ENCODE assay signal across 23 cellular contexts in the genomic region with DNA sequence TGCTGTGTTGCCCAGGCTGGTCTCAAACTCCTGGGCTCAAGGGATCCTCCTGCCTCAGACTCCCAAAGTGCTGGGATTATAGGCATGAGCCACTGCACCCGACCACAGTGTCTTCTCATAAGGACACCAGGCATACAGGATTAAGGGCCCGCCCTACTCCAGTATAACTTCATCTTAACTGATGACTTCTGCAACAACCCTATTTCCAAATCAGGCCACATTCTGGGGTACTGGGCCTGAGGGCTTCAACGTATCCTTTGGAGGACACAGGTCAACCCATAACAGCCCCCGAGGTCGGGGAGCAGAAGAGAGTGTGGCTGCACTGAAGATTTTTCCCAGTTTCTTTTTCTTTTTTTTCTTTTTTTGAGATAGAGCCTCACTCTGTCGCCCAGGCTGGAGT. TPM values are rescaled to one million over a fixed set of nuclear protein-coding genes. Genes with fewer than 3 reads are reported as not detected.
"Had no signal": no experiment of that assay in that cellular context is flagged by ENCODE, and none has a peak within 500 bp of the region (broad histone marks: within the 10 kb centered on the region; RNA-seq: fewer than 3 reads in every experiment).

No MANE protein-coding gene starts in this region.

- H3K9me3 Mint-ChIP-seq: activated naive CD8-positive, alpha-beta T cell treated with anti-CD3 and anti-CD28 coated beads, Interleukin-2, amount 10 ng/mL, durations not matched to agents 7 days and 5 days; activated T-helper 17 cell treated with anti-CD3 and anti-CD28 coated beads, Interleukin-2, amount 50 U/mL, for 72 hours; nephron progenitor cell; T-helper 2 cell treated with Interferon-gamma antibody and Interleukin-4, amounts not matched to agents 5 μg/mL and 100 μg/mL, for 36 hours had no signal

- H3K36me3 ChIP-seq: cardiac muscle cell, upper lobe of left lung had no signal

- H3K4me3 ChIP-seq: cardiac muscle cell, dorsolateral prefrontal cortex, upper lobe of left lung had no signal

- H3K27me3 ChIP-seq: cardiac muscle cell, upper lobe of left lung had no signal

- H3K27me3 Mint-ChIP-seq: activated CD4-positive, alpha-beta T cell treated with anti-CD3 and anti-CD28 coated beads for 36 hours; activated naive CD8-positive, alpha-beta T cell treated with anti-CD3 and anti-CD28 coated beads, Interleukin-2, amount 10 ng/mL, durations not matched to agents 7 days and 5 days; activated T-helper 17 cell treated with anti-CD3 and anti-CD28 coated beads, Interleukin-2, amount 50 U/mL, for 72 hours; stimulated activated naive CD8-positive, alpha-beta T cell treated with anti-CD3 and anti-CD28 coated beads, Interleukin-15, amount 100 ng/mL, for 72 hours had no signal

- DNase-seq: activated CD4-positive, alpha-beta T cell treated with anti-CD3 and anti-CD28 coated beads for 36 hours; activated naive CD4-positive, alpha-beta T cell; activated naive CD8-positive, alpha-beta T cell treated with anti-CD3 and anti-CD28 coated beads, Interleukin-2, amount 10 ng/mL, durations not matched to agents 7 days and 5 days; activated T-cell treated with anti-CD3 and anti-CD28 coated beads for 4 hours; amygdala; foreskin melanocyte; glutamatergic neuron; hippocampal formation; left colon; midbrain; nephron progenitor cell; nucleus accumbens; upper lobe of left lung had no signal

- ATAC-seq: activated CD4-positive, alpha-beta T cell treated with anti-CD3 and anti-CD28 coated beads for 36 hours; activated T-helper 17 cell treated with anti-CD3 and anti-CD28 coated beads, Interleukin-2, amount 50 U/mL, for 72 hours; left colon; stimulated activated naive CD8-positive, alpha-beta T cell treated with anti-CD3 and anti-CD28 coated beads, Interleukin-15, amount 100 ng/mL, for 72 hours had no signal

- H3K4me1 ChIP-seq: upper lobe of left lung had no signal

- H3K9me3 ChIP-seq: upper lobe of left lung had no signal

- H3K4me3 Mint-ChIP-seq: activated CD4-positive, alpha-beta T cell treated with anti-CD3 and anti-CD28 coated beads for 36 hours; activated T-helper 17 cell treated with anti-CD3 and anti-CD28 coated beads, Interleukin-2, amount 50 U/mL, for 72 hours; nephron progenitor cell; stimulated activated naive CD8-positive, alpha-beta T cell treated with anti-CD3 and anti-CD28 coated beads, Interleukin-15, amount 100 ng/mL, for 72 hours had no signal

- H3K27ac ChIP-seq: cardiac muscle cell, dorsolateral prefrontal cortex, upper lobe of left lung had no signal

RNA-seq across cellular contexts. Expression of gene SUN5, which starts 39.7 kb away (rescaled TPM):
- total RNA-seq: activated CD4-positive, alpha-beta T cell treated with anti-CD3 and anti-CD28 coated beads for 36 hours; activated naive CD8-positive, alpha-beta T cell treated with anti-CD3 and anti-CD28 coated beads, Interleukin-2, amount 10 ng/mL, durations not matched to agents 7 days and 5 days; activated T-helper 17 cell treated with anti-CD3 and anti-CD28 coated beads, Interleukin-2, amount 50 U/mL, for 72 hours; cardiac muscle cell; dorsolateral prefrontal cortex; epithelial cell of proximal tubule; left colon; lung microvascular endothelial cell; myocyte; renal cortical epithelial cell; temporal lobe; upper lobe of left lung had no signal

RNA-seq across cellular contexts. Expression of gene BPIFB2, which starts 42.9 kb away (rescaled TPM):
- total RNA-seq: activated CD4-positive, alpha-beta T cell treated with anti-CD3 and anti-CD28 coated beads for 36 hours; activated naive CD8-positive, alpha-beta T cell treated with anti-CD3 and anti-CD28 coated beads, Interleukin-2, amount 10 ng/mL, durations not matched to agents 7 days and 5 days; activated T-helper 17 cell treated with anti-CD3 and anti-CD28 coated beads, Interleukin-2, amount 50 U/mL, for 72 hours; cardiac muscle cell; dorsolateral prefrontal cortex; epithelial cell of proximal tubule; left colon; lung microvascular endothelial cell; myocyte; renal cortical epithelial cell; temporal lobe had no signal
